In the genomic region with DNA sequence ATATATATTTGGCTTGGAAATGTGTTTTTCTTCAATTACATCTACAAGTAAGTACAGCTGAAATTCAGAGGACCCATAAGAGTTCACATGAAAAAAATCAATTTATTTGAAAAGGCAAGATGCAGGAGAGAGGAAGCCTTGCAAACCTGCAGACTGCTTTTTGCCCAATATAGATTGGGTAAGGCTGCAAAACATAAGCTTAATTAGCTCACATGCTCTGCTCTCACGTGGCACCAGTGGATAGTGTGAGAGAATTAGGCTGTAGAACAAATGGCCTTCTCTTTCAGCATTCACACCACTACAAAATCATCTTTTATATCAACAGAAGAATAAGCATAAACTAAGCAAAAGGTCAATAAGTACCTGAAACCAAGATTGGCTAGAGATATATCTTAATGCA, we compare ENCODE assay signal across 14 cellular contexts.
"Had no signal": no experiment of that assay in that cellular context is flagged by ENCODE, and none has a peak within 500 bp of the region (broad histone marks: within the 10 kb centered on the region; RNA-seq: fewer than 3 reads in every experiment).

No MANE protein-coding gene starts in this region.

- H3K4me1 ChIP-seq: left lung, parathyroid adenoma had no signal

- H3K27ac ChIP-seq: esophagus squamous epithelium, heart left ventricle, left lung, parathyroid adenoma had no signal

- H3K27me3 ChIP-seq: esophagus squamous epithelium, heart left ventricle, left lung had no signal

- FAIRE-seq: islet of Langerhans had no signal

- DNase-seq: activated CD4-positive, alpha-beta T cell treated with anti-CD3 and anti-CD28 coated beads, Interleukin-2, amount 50 U/mL, for 1 hour; activated effector memory CD4-positive, alpha-beta T cell treated with Interleukin-2 at 50 U/mL for 16 hours; activated T-cell treated with anti-CD3 and anti-CD28 coated beads, Interleukin-2, amount 50 U/mL, for 1 hour; amniotic stem cell; esophagus squamous epithelium; heart left ventricle; left lung; nephron progenitor cell; T-helper 2 cell; trophoblast cell had no signal

- H3K9me3 ChIP-seq: esophagus squamous epithelium, heart left ventricle, left lung had no signal

- H2AFZ ChIP-seq: parathyroid adenoma had no signal

- H3K79me2 ChIP-seq: parathyroid adenoma had no signal

- H3K9ac ChIP-seq: parathyroid adenoma had no signal

- H3K4me3 ChIP-seq: esophagus squamous epithelium, heart left ventricle, left lung had no signal

- ATAC-seq: activated naive CD4-positive, alpha-beta T cell treated with anti-CD3 and anti-CD28 coated beads, Interleukin-2, amount 50 U/mL, for 72 hours; heart left ventricle; left lung; stimulated activated effector memory CD8-positive, alpha-beta T cell treated with anti-CD3 and anti-CD28 coated beads, Interleukin-12 subunit alpha, Interleukin-12 subunit beta, amount 100 ng/mL, for 72 hours had no signal
